Comparison of ENCODE assay signal across 24 cellular contexts in genomic region chr10:51986531-51986930, GRCh38.
"Had no signal": no experiment of that assay in that cellular context is flagged by ENCODE, and none has a peak within 500 bp of the region (broad histone marks: within the 10 kb centered on the region; RNA-seq: fewer than 3 reads in every experiment).

No MANE protein-coding gene starts in this region.

- H3K27me3 Mint-ChIP-seq: activated CD4-positive, alpha-beta T cell treated with anti-CD3 and anti-CD28 coated beads for 36 hours; activated naive CD4-positive, alpha-beta T cell treated with anti-CD3 and anti-CD28 coated beads, Interleukin-2, amount 10 ng/mL, durations not matched to agents 7 days and 5 days; memory B cell had no signal

- H3K9ac ChIP-seq: neural progenitor cell had no signal

- H3K4me1 ChIP-seq: neural progenitor cell, thyroid gland, upper lobe of right lung had no signal

- H3K36me3 ChIP-seq: heart right ventricle, neural progenitor cell, sigmoid colon, thyroid gland, upper lobe of right lung had no signal

- H2AFZ ChIP-seq: neural progenitor cell had no signal

- H3K36me3 Mint-ChIP-seq: activated naive CD4-positive, alpha-beta T cell treated with anti-CD3 and anti-CD28 coated beads, Interleukin-2, amount 10 ng/mL, durations not matched to agents 7 days and 5 days; brain; memory B cell; naive B cell; neural progenitor cell had no signal

- H3K9me3 Mint-ChIP-seq: activated naive CD4-positive, alpha-beta T cell treated with anti-CD3 and anti-CD28 coated beads, Interleukin-2, amount 10 ng/mL, durations not matched to agents 7 days and 5 days; activated naive CD8-positive, alpha-beta T cell treated with anti-CD3 and anti-CD28 coated beads, Interleukin-2, amount 50 U/mL, for 24 hours; neural progenitor cell; T-helper 1 cell treated with Interleukin-12 subunit alpha and Interleukin-12 subunit beta and Interleukin-4 antibody, amounts not matched to agents 30 μg/mL and 1 μg/mL, for 36 hours had no signal

- H3K4me1 Mint-ChIP-seq: activated CD4-positive, alpha-beta T cell treated with anti-CD3 and anti-CD28 coated beads for 36 hours; activated naive CD4-positive, alpha-beta T cell treated with anti-CD3 and anti-CD28 coated beads, Interleukin-2, amount 10 ng/mL, durations not matched to agents 7 days and 5 days; activated naive CD8-positive, alpha-beta T cell treated with anti-CD3 and anti-CD28 coated beads, Interleukin-2, amount 50 U/mL, for 24 hours; memory B cell; naive B cell; neural progenitor cell; WTC11 had no signal

- DNase-seq: activated CD4-positive, alpha-beta T cell treated with anti-CD3 and anti-CD28 coated beads for 36 hours; activated CD4-positive, alpha-beta T cell treated with anti-CD3 and anti-CD28 coated beads, Interleukin-2, amount 50 U/mL, for 48 hours; activated effector memory CD4-positive, alpha-beta T cell treated with Interleukin-2 at 50 U/mL for 16 hours; activated naive CD4-positive, alpha-beta T cell treated with anti-CD3 and anti-CD28 coated beads, Interleukin-2, amount 10 ng/mL, durations not matched to agents 7 days and 5 days; activated naive CD8-positive, alpha-beta T cell treated with anti-CD3 and anti-CD28 coated beads, Interleukin-2, amount 50 U/mL, for 24 hours; activated T-cell treated with anti-CD3 and anti-CD28 coated beads, Interleukin-2, amount 50 U/mL, for 72 hours; heart right ventricle; islet precursor cell; left cardiac atrium; naive B cell; retina; sigmoid colon; stimulated activated CD4-positive, alpha-beta T cell treated with anti-CD3 and anti-CD28 coated beads, Interleukin-12 subunit alpha, Interleukin-12 subunit beta, amount 100 ng/mL, for 4 hours; stimulated activated CD4-positive, alpha-beta T cell treated with anti-CD3 and anti-CD28 coated beads, Interleukin-4, amount 100 ng/mL, for 4 hours; stimulated activated naive CD8-positive, alpha-beta T cell treated with anti-CD3 and anti-CD28 coated beads, Interleukin-15, Interleukin-2, amounts not matched to agents 100 U/mL and 50 U/mL, for 24 hours; T1000; thyroid gland; upper lobe of right lung had no signal

- ATAC-seq: activated CD4-positive, alpha-beta T cell treated with anti-CD3 and anti-CD28 coated beads for 36 hours; activated naive CD8-positive, alpha-beta T cell treated with anti-CD3 and anti-CD28 coated beads, Interleukin-2, amount 50 U/mL, for 24 hours; activated T-cell treated with anti-CD3 and anti-CD28 coated beads, Interleukin-2, amount 50 U/mL, for 72 hours; heart right ventricle; left cardiac atrium; stimulated activated naive CD8-positive, alpha-beta T cell treated with anti-CD3 and anti-CD28 coated beads, Interleukin-15, Interleukin-2, amounts not matched to agents 100 U/mL and 50 U/mL, for 24 hours; upper lobe of right lung; WTC11 had no signal

- H3K4me3 Mint-ChIP-seq: activated CD4-positive, alpha-beta T cell treated with anti-CD3 and anti-CD28 coated beads for 36 hours; activated naive CD4-positive, alpha-beta T cell treated with anti-CD3 and anti-CD28 coated beads, Interleukin-2, amount 10 ng/mL, durations not matched to agents 7 days and 5 days; activated naive CD8-positive, alpha-beta T cell treated with anti-CD3 and anti-CD28 coated beads, Interleukin-2, amount 50 U/mL, for 24 hours; activated T-cell treated with anti-CD3 and anti-CD28 coated beads, Interleukin-2, amount 50 U/mL, for 72 hours; brain; memory B cell; naive B cell; neural progenitor cell; T-helper 1 cell treated with Interleukin-12 subunit alpha and Interleukin-12 subunit beta and Interleukin-4 antibody, amounts not matched to agents 30 μg/mL and 1 μg/mL, for 36 hours; WTC11 had no signal

- H3K27me3 ChIP-seq: heart right ventricle, neural progenitor cell, sigmoid colon, thyroid gland, upper lobe of right lung had no signal

- H3K4me3 ChIP-seq: heart right ventricle, neural progenitor cell, sigmoid colon, thyroid gland, upper lobe of right lung had no signal

- H3K9me3 ChIP-seq: sigmoid colon, thyroid gland, upper lobe of right lung had no signal

- H3K27ac Mint-ChIP-seq: activated CD4-positive, alpha-beta T cell treated with anti-CD3 and anti-CD28 coated beads for 36 hours; activated naive CD4-positive, alpha-beta T cell treated with anti-CD3 and anti-CD28 coated beads, Interleukin-2, amount 10 ng/mL, durations not matched to agents 7 days and 5 days; activated naive CD8-positive, alpha-beta T cell treated with anti-CD3 and anti-CD28 coated beads, Interleukin-2, amount 50 U/mL, for 24 hours; activated T-cell treated with anti-CD3 and anti-CD28 coated beads, Interleukin-2, amount 50 U/mL, for 72 hours; memory B cell; naive B cell; neural progenitor cell; T-helper 1 cell treated with Interleukin-12 subunit alpha and Interleukin-12 subunit beta and Interleukin-4 antibody, amounts not matched to agents 30 μg/mL and 1 μg/mL, for 36 hours; WTC11 had no signal

- H3K27ac ChIP-seq: epithelial cell of prostate, heart right ventricle, neural progenitor cell, sigmoid colon, thyroid gland, upper lobe of right lung had no signal

- H3K4me2 ChIP-seq: neural progenitor cell had no signal
